In the genomic region with DNA sequence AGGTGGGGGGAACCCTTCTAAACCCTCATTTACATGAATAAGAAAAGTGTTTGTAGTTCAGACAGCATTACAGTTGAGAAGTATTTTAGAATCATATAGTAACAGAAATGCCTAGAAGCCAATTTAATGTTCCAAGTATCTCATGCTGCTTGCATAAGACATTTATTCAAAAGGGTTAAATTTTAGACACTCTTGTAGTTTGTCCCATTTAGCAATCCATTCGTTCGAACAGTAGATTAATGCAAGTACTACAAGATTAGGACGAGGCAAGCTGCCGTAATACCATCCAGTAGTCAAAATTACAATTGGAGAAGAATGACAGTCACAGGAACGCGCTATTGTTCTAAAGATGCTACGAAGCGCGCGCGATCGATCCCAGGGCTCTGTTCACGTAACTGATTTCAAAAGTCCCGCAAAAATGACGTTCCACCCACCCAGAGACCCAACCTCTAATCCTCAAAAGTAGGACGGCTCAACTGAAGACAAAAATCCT, we compare ENCODE assay signal across 8 cellular contexts. TPM values are rescaled to one million over a fixed set of nuclear protein-coding genes. Genes with fewer than 3 reads are reported as not detected.
DNase-seq lines count a peak whose midpoint lies in the region; ATAC-seq lines count a peak whose summit lies in the region.

No MANE protein-coding gene starts in this region.

- no peaks in the 10 kb centered on the region for H3K9me3 ChIP-seq in BLaER1 treated with 17β-estradiol and CSF1 and Interleukin-3, amounts not matched to agents 10 nM and 100 nM (replicated peaks in 1 of 11)
- H3K9me3 ChIP-seq in neuronal stem cell (replicated peaks in 1 of 2; ENCODE audit: control insufficient read depth in 2 of 2, insufficient read depth in 1 of 2, low read depth in 1 of 2, low read length in 2 of 2): no peaks in the 10 kb centered on the region

- peak overlapping the region; percentile 96 for H2AFZ ChIP-seq in neuronal stem cell (ENCODE audit: low read length)

- H3K4me1 ChIP-seq in BLaER1 treated with 17β-estradiol and CSF1 and Interleukin-3, amounts not matched to agents 10 nM and 100 nM: peaks cover 10 to 18% (median 14%) of the 10 kb centered on the region in 10 experiments; a peak in 19 of 20 replicates
- H3K4me1 ChIP-seq in neuronal stem cell (ENCODE audit: control insufficient read depth in 2 of 2, insufficient read depth in 1 of 2, low read depth in 1 of 2, low read length in 2 of 2): peaks cover 0 to 7% of the 10 kb centered on the region in 2 donors

- H2BK120ac ChIP-seq in neuronal stem cell (ENCODE audit: low read depth, low read length): no peak overlapping the region

- no peak overlapping the region for H4K91ac ChIP-seq in neuronal stem cell (ENCODE audit: low read depth, low read length, poor library complexity)

- peaks cover 0 to 24% (median 13%) of the 10 kb centered on the region in 11 experiments; a peak in 15 of 22 replicates for H3K36me3 ChIP-seq in BLaER1 treated with 17β-estradiol and CSF1 and Interleukin-3, amounts not matched to agents 10 nM and 100 nM
- peaks cover 6 to 31% of the 10 kb centered on the region in 2 donors for H3K36me3 ChIP-seq in neuronal stem cell (replicated peaks in 1 of 2; ENCODE audit: control insufficient read depth in 2 of 2, insufficient read depth in 2 of 2, low read length in 2 of 2)

- no peak overlapping the region for H2AK5ac ChIP-seq in neuronal stem cell (ENCODE audit: low read depth, low read length)

- peak overlapping the region; percentile 86 to 91 (median 90) for H3K9ac ChIP-seq in BLaER1 treated with 17β-estradiol and CSF1 and Interleukin-3, amounts not matched to agents 10 nM and 100 nM
- no peak overlapping the region for H3K9ac ChIP-seq in neuronal stem cell (ENCODE audit: low read depth, low read length, poor library complexity)

- no peak overlapping the region for H2BK15ac ChIP-seq in neuronal stem cell (ENCODE audit: low read length)

- no peaks in the 10 kb centered on the region for H3K27me3 ChIP-seq in BLaER1 treated with 17β-estradiol and CSF1 and Interleukin-3, amounts not matched to agents 10 nM and 100 nM
- H3K27me3 ChIP-seq in neuronal stem cell (ENCODE audit: control insufficient read depth in 3 of 3, insufficient read depth in 3 of 3, low read depth in 1 of 3, low read length in 3 of 3): no peaks in the 10 kb centered on the region

- no peak overlapping the region for H3K23ac ChIP-seq in neuronal stem cell (ENCODE audit: low read depth, low read length, poor library complexity)

- H3K27ac ChIP-seq in BLaER1 treated with 17β-estradiol and CSF1 and Interleukin-3, amounts not matched to agents 10 nM and 100 nM: peak overlapping the region; percentile 69 to 91 (median 88)
- peak overlapping the region; percentile 69 for H3K27ac ChIP-seq in neuronal stem cell (replicated peaks; ENCODE audit: low read length)

- no peak overlapping the region for H2BK12ac ChIP-seq in neuronal stem cell (ENCODE audit: low read length)

- no peak overlapping the region for H2BK5ac ChIP-seq in neuronal stem cell (ENCODE audit: low read length)

- peak overlapping the region; percentile 53 to 95 (median 90) for H3K4me2 ChIP-seq in BLaER1 treated with 17β-estradiol and CSF1 and Interleukin-3, amounts not matched to agents 10 nM and 100 nM
- H3K4me2 ChIP-seq in neuronal stem cell (ENCODE audit: insufficient read depth, low read length, poor library complexity, severe bottlenecking): peak overlapping the region; percentile 51

- H3K18ac ChIP-seq in neuronal stem cell (ENCODE audit: low read length): peak overlapping the region; percentile 42

- H3K14ac ChIP-seq in neuronal stem cell (ENCODE audit: low read length): no peak overlapping the region

- H4K8ac ChIP-seq in neuronal stem cell (ENCODE audit: low read depth, low read length): no peak overlapping the region

- no peaks in the 10 kb centered on the region for H4K20me1 ChIP-seq in BLaER1 treated with 17β-estradiol and CSF1 and Interleukin-3, amounts not matched to agents 10 nM and 100 nM

- WGBS in neuronal stem cell (ENCODE audit: extremely low coverage in 2 of 2, insufficient read length in 2 of 2, insufficient replicate concordance in 1 of 2), 2 donors: no CpG with 5 or more reads among the region's 16 CpGs

- peak; percentile 41 for ATAC-seq in GM19397 (IDR thresholded peaks at IDR 0.05; ENCODE audit: unreplicated experiment)
- ATAC-seq in HG03457 (IDR thresholded peaks at IDR 0.05; ENCODE audit: unreplicated experiment): peak; percentile 27
- ATAC-seq in esophagus mucosa: peak; percentile 16

- DNase-seq in SIG-M5 (lab: John Stamatoyannopoulos, UW): peak; percentile 16
- no peak for DNase-seq in neuronal stem cell (ENCODE audit: low spot score)
- DNase-seq in DMS 273 (lab: John Stamatoyannopoulos, UW; ENCODE audit: unreplicated experiment): no peak
- no peak for DNase-seq in inferior parietal cortex (ENCODE audit: extremely low spot score)

- H3K4me3 ChIP-seq in BLaER1 treated with 17β-estradiol and CSF1 and Interleukin-3, amounts not matched to agents 10 nM and 100 nM: peak overlapping the region; percentile 80 to 95 (median 88)
- H3K4me3 ChIP-seq in neuronal stem cell (ENCODE audit: low read length in 2 of 2): peak overlapping the region; percentile 87 to 95

- H3K79me1 ChIP-seq in neuronal stem cell (ENCODE audit: low read depth, low read length): peaks cover 3% of the 10 kb centered on the region

- no peak overlapping the region for H3K4ac ChIP-seq in neuronal stem cell (ENCODE audit: low read length)

RNA-seq across cellular contexts. Expression of a gene that starts 1.2 kb away (rescaled TPM):
- 24.9 TPM for total RNA-seq in esophagus mucosa
- 36.7 TPM for polyA plus RNA-seq in neuronal stem cell (2013, experiment 1 of 2)
- polyA plus RNA-seq in neuronal stem cell (2013, experiment 2 of 2): 37.7 TPM

RNA-seq across cellular contexts. Expression of a gene that starts 56.3 kb away (rescaled TPM):
- total RNA-seq in esophagus mucosa: not detected
- 0.01 TPM for polyA plus RNA-seq in neuronal stem cell (2013, experiment 1 of 2)
- polyA plus RNA-seq in neuronal stem cell (2013, experiment 2 of 2): not detected
